Comparison of ENCODE assay signal across 1 cellular context in the genomic region with DNA sequence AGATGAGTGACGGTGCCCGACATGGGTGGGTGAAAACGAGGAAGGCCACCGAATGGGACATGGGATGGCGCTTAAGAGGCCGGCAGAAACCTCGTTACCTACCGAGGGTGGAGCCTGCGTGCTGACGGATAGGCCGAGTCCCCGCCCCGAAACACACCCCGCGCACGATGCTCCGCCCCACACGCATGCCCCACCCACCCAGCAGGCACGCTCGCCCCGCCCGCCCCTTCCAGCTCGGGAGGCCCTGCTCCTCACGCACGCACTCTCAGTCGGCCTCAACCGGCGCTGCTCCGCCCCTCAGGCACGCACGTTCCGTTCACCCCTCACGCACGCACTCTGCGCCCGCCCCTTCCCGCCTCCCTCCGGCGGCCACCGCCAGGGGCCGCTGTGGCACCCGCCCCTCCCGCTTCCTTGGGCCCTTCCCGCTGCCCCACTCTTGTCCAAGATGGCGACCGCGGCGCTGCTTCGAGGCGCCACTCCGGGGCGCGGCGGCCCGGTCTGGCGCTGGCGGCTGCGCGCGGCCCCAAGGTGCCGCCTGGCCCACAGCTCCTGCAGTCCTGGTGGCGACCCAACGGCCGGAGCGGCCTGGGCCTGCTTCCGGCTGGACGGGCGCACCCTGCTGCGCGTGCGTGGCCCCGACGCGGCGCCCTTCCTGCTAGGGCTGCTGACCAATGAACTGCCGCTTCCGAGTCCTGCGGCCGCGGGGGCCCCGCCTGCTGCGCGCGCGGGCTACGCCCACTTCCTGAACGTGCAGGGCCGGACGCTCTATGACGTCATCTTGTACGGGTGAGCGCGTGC.
TF ChIP-seq lines count a peak whose summit lies in the region.

Gene IBA57 (plus strand): TSS at position 433 of the 798 bp plus-strand sequence. CDS start 13 bp downstream, at position 446.

TF ChIP-seq in HEK293, 187 proteins besides CTCF, POLR2A, EP300 and RAD21 (continued from another document and continues in another):
- 0 out of 2 replicates have a peak, but pooled peaks have one; percentile 19 for TF ChIP-seq ZNF518A (tag by site-specific recombination; conservative IDR thresholded peaks at IDR 0.05; ENCODE audit: low read depth)
- TF ChIP-seq ZNF24 (tag by site-specific recombination; IDR thresholded peaks at IDR 0.05) = no peak
- TF ChIP-seq SCRT1 (tag by site-specific recombination; IDR thresholded peaks at IDR 0.05; ENCODE audit: borderline replicate concordance) = no peak
- no peak for TF ChIP-seq ZNF433 (tag by site-specific recombination; IDR thresholded peaks at IDR 0.05; ENCODE audit: low read depth)
- no peak; the same call in 1 of the 2 replicates for TF ChIP-seq ZNF335 (tag by site-specific recombination; conservative IDR thresholded peaks at IDR 0.05)
- TF ChIP-seq, protein P1, sequence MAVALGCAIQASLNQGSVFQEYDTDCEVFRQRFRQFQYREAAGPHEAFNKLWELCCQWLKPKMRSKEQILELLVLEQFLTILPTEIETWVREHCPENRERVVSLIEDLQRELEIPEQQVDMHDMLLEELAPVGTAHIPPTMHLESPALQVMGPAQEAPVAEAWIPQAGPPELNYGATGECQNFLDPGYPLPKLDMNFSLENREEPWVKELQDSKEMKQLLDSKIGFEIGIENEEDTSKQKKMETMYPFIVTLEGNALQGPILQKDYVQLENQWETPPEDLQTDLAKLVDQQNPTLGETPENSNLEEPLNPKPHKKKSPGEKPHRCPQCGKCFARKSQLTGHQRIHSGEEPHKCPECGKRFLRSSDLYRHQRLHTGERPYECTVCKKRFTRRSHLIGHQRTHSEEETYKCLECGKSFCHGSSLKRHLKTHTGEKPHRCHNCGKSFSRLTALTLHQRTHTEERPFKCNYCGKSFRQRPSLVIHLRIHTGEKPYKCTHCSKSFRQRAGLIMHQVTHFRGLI (tag by site-specific recombination; IDR thresholded peaks at IDR 0.05) = no peak; the same call in 1 of the 2 replicates
- peak; percentile 76; the same call in 1 of the 2 replicates for TF ChIP-seq KLF7 (tag by site-specific recombination; IDR thresholded peaks at IDR 0.05; ENCODE audit: borderline replicate concordance)
- TF ChIP-seq BCL11B (tag by site-specific recombination; IDR thresholded peaks at IDR 0.05; ENCODE audit: low read depth) = peak; percentile 72
- peak; percentile 80; the same call in 1 of the 2 replicates for TF ChIP-seq BCL11A (tag by site-specific recombination; IDR thresholded peaks at IDR 0.05; ENCODE audit: low read depth)
- peak; percentile 83 for TF ChIP-seq ZFHX2 (tag by site-specific recombination; conservative IDR thresholded peaks at IDR 0.05)
- TF ChIP-seq ZNF2 (tag by site-specific recombination; IDR thresholded peaks at IDR 0.05) = no peak; the same call in 1 of the 2 replicates
- TF ChIP-seq MYNN (tag by site-specific recombination; IDR thresholded peaks at IDR 0.05; ENCODE audit: borderline replicate concordance) = no peak
- TF ChIP-seq, protein P2, sequence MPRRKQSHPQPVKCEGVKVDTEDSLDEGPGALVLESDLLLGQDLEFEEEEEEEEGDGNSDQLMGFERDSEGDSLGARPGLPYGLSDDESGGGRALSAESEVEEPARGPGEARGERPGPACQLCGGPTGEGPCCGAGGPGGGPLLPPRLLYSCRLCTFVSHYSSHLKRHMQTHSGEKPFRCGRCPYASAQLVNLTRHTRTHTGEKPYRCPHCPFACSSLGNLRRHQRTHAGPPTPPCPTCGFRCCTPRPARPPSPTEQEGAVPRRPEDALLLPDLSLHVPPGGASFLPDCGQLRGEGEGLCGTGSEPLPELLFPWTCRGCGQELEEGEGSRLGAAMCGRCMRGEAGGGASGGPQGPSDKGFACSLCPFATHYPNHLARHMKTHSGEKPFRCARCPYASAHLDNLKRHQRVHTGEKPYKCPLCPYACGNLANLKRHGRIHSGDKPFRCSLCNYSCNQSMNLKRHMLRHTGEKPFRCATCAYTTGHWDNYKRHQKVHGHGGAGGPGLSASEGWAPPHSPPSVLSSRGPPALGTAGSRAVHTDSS (tag by site-specific recombination; IDR thresholded peaks at IDR 0.05) = no peak; the same call in 1 of the 2 replicates
- TF ChIP-seq ZBTB10 (tag by site-specific recombination; IDR thresholded peaks at IDR 0.05) = no peak
- TF ChIP-seq, protein P3, sequence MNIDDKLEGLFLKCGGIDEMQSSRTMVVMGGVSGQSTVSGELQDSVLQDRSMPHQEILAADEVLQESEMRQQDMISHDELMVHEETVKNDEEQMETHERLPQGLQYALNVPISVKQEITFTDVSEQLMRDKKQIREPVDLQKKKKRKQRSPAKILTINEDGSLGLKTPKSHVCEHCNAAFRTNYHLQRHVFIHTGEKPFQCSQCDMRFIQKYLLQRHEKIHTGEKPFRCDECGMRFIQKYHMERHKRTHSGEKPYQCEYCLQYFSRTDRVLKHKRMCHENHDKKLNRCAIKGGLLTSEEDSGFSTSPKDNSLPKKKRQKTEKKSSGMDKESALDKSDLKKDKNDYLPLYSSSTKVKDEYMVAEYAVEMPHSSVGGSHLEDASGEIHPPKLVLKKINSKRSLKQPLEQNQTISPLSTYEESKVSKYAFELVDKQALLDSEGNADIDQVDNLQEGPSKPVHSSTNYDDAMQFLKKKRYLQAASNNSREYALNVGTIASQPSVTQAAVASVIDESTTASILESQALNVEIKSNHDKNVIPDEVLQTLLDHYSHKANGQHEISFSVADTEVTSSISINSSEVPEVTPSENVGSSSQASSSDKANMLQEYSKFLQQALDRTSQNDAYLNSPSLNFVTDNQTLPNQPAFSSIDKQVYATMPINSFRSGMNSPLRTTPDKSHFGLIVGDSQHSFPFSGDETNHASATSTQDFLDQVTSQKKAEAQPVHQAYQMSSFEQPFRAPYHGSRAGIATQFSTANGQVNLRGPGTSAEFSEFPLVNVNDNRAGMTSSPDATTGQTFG (tag by site-specific recombination; IDR thresholded peaks at IDR 0.05; ENCODE audit: borderline replicate concordance) = no peak
- TF ChIP-seq ZNF37A (tag by site-specific recombination; IDR thresholded peaks at IDR 0.05) = peak; percentile 78
- TF ChIP-seq ZNF654 (tag by site-specific recombination; IDR thresholded peaks at IDR 0.05; ENCODE audit: low read depth) = no peak
- peak; percentile 94 for TF ChIP-seq ZNF184 (tag by site-specific recombination; IDR thresholded peaks at IDR 0.05)
- no peak for TF ChIP-seq ZNF19 (tag by site-specific recombination; IDR thresholded peaks at IDR 0.05; ENCODE audit: low read depth)
- no peak for TF ChIP-seq ZNF585B (tag by site-specific recombination; IDR thresholded peaks at IDR 0.05)
- peak; percentile 52; the same call in 1 of the 2 replicates for TF ChIP-seq ZBTB7A (tag by site-specific recombination; IDR thresholded peaks at IDR 0.05; ENCODE audit: low read depth)
- no peak for TF ChIP-seq ZNF239 (tag by site-specific recombination; IDR thresholded peaks at IDR 0.05)
- 0 out of 2 replicates have a peak, but pooled peaks have one; percentile 51 for TF ChIP-seq ZNF785 (tag by site-specific recombination; IDR thresholded peaks at IDR 0.05)
- TF ChIP-seq ZNF837 (tag by site-specific recombination; IDR thresholded peaks at IDR 0.05) = no peak
- peak; percentile 31; the same call in 1 of the 2 replicates for TF ChIP-seq TSHZ1 (tag by site-specific recombination; IDR thresholded peaks at IDR 0.05; ENCODE audit: borderline replicate concordance)
- peak; percentile 100 for TF ChIP-seq ATF2 (tag by site-specific recombination; IDR thresholded peaks at IDR 0.05; ENCODE audit: low read depth)
- TF ChIP-seq ZSCAN30 (tag by site-specific recombination; IDR thresholded peaks at IDR 0.05) = peak; percentile 99
- TF ChIP-seq ZNF366 (tag by site-specific recombination; conservative IDR thresholded peaks at IDR 0.05) = no peak
- TF ChIP-seq, protein P4, sequence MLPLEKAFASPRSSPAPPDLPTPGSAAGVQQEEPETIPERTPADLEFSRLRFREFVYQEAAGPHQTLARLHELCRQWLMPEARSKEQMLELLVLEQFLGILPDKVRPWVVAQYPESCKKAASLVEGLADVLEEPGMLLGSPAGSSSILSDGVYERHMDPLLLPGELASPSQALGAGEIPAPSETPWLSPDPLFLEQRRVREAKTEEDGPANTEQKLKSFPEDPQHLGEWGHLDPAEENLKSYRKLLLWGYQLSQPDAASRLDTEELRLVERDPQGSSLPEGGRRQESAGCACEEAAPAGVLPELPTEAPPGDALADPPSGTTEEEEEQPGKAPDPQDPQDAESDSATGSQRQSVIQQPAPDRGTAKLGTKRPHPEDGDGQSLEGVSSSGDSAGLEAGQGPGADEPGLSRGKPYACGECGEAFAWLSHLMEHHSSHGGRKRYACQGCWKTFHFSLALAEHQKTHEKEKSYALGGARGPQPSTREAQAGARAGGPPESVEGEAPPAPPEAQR (tag by site-specific recombination; IDR thresholded peaks at IDR 0.05) = 0 out of 2 replicates have a peak, but pooled peaks have one; percentile 27
- TF ChIP-seq ZNF747 (tag by site-specific recombination; IDR thresholded peaks at IDR 0.05) = no peak
- no peak for TF ChIP-seq ZNF311 (tag by site-specific recombination; IDR thresholded peaks at IDR 0.05; ENCODE audit: borderline replicate concordance)
- peak; percentile 91 for TF ChIP-seq SP2 (tag by site-specific recombination; IDR thresholded peaks at IDR 0.05)
